ENCODE assay signal across 9 cellular contexts in the genomic region with DNA sequence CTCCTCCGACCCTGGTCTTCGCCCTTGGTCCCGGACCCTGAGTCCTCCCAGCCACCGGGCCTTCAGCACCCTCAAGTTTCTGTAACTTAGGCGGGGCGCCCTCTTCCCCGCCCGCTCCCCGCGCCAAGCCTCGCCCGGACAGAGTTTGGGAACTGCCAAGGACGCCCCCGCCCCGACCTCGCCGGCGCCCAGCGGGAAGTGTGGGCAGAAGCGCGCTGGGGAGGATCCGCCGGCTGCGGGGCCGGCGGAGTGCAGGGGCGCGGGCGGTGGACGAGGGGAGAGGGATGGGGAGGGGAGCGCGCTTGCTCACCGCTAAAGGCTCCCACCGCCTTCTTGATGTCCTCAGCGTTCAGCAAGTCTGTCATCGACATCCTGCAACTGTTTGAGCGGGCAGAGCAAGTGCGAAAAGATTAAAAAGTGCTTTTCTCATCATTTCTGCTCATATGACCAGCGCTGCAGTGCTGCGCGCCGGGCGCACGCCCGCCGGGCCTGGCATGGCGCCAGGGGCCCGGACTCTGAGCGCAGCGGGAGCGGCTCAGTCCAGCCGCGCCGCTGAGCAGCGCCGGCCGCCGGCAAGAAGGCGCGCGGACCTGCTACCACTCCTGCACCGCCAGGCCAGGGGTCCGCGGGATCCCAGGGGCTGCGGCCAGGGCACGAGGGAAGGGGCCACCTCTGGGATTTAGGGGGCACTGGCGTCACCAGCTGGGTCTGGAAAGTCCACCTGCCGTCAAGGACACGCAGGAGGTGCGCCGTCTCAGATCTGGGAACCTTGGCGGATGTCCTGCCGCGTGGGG. TPM values are rescaled to one million over a fixed set of nuclear protein-coding genes. Genes with fewer than 3 reads are reported as not detected.
DNase-seq lines count a peak whose midpoint lies in the region; ATAC-seq lines count a peak whose summit lies in the region.
"Had no signal": no experiment of that assay in that cellular context is flagged by ENCODE, and none has a peak within 500 bp of the region (broad histone marks: within the 10 kb centered on the region; RNA-seq: fewer than 3 reads in every experiment).

A gene with protein sequence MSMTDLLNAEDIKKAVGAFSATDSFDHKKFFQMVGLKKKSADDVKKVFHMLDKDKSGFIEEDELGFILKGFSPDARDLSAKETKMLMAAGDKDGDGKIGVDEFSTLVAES (minus strand): TSS at position 401 of the 794 bp plus-strand sequence. CDS start 30 bp downstream, at position 371.

- peaks cover 4 to 23% (median 7%) of the 10 kb centered on the region in 3 donors for H3K4me1 ChIP-seq in skeletal muscle tissue (ENCODE audit: control insufficient read depth in 3 of 3, insufficient read depth in 3 of 3, low read length in 3 of 3)

- DNase-seq in NCI-H1092 treated with DMSO at 0.1 percent for 48 hours (lab: John Stamatoyannopoulos, UW) = peak; percentile 27
- no peak for DNase-seq in NCI-H1092 (lab: John Stamatoyannopoulos, UW)
- peak; percentile 34 for DNase-seq in UCSD-AML1 (lab: John Stamatoyannopoulos, UW; ENCODE audit: unreplicated experiment)
- peak; percentile 57 for DNase-seq in left ventricle myocardium superior
- DNase-seq in Kasumi-1 (lab: John Stamatoyannopoulos, UW) = no peak
- DNase-seq in stimulated activated CD8-positive, alpha-beta memory T cell treated with anti-CD3 and anti-CD28 coated beads, Interleukin-4, amount 100 ng/mL, for 48 hours = no peak

- H3K4me3 ChIP-seq in skeletal muscle tissue (ENCODE audit: low read length in 3 of 3) = peak within 1 kb of the TSS in 2 of 3 donors; percentile 31 to 54

- intact Hi-C loops in left ventricle myocardium superior (cut with micrococcal nuclease) = no loop called here

- no peak within 1 kb of the TSS for H3K27ac ChIP-seq in skeletal muscle tissue (ENCODE audit: low read depth, low read length)

- ATAC-seq in left ventricle myocardium superior (peak; percentile 90), GM19023 (IDR thresholded peaks at IDR 0.05; ENCODE audit: unreplicated experiment) (no peak)

- peaks cover 71 to 88% (median 75%) of the 10 kb centered on the region in 3 donors for H3K27me3 ChIP-seq in skeletal muscle tissue (ENCODE audit: control insufficient read depth in 3 of 3, insufficient read depth in 3 of 3, low read length in 3 of 3)

- no peaks in the 10 kb centered on the region for H3K9me3 ChIP-seq in skeletal muscle tissue (ENCODE audit: control insufficient read depth in 3 of 3, low read length in 3 of 3)

- peak within 1 kb of the TSS in 1 of 3 donors; percentile 33 for H3K9ac ChIP-seq in skeletal muscle tissue (ENCODE audit: low read depth in 1 of 3, low read length in 3 of 3)

- no peaks in the 10 kb centered on the region for H3K36me3 ChIP-seq in skeletal muscle tissue (ENCODE audit: control insufficient read depth in 3 of 3, insufficient read depth in 3 of 3, low read length in 3 of 3)

RNA-seq across cellular contexts. Expression of the gene that starts here (rescaled TPM):
- total RNA-seq in left ventricle myocardium superior = not detected
- 2.1 TPM for total RNA-seq in skeletal muscle tissue
- total RNA-seq: subcutaneous adipose tissue had no signal

Comparison
In these comparisons a context has a peak if more than half of its experiments do, and no peak if none do; other contexts are left out.
1. DNase-seq: peak in NCI-H1092 treated with DMSO at 0.1 percent for 48 hours (single experiment) and UCSD-AML1 (single experiment); none in NCI-H1092 (single experiment), Kasumi-1 (0 of 2) and stimulated activated CD8-positive, alpha-beta memory T cell treated with anti-CD3 and anti-CD28 coated beads, Interleukin-4, amount 100 ng/mL, for 48 hours (single experiment).
2. Peak in DNase-seq and ATAC-seq in left ventricle myocardium superior; RNA of the gene not detected or under 1 TPM.